In the genomic region with DNA sequence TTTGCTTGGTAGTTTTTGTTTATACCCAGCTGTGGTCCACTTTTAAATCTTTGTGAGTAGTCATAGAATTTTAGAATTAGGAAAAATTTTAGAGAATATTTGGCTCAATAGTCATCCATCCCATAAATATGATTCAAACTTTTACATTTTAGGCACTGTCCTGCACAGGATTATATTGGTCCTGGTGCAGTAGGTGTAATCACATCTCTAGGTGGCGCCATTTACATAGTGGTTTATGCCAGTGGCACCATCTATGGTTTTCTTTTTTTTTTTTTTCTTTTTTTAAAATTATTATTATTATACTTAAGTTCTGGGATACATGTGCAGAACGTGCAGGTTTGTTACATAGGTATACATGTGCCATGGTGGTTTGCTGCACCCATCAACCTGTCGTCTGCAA, we compare ENCODE assay signal across 8 cellular contexts.
DNase-seq lines count a peak whose midpoint lies in the region; ATAC-seq, FAIRE-seq and TF ChIP-seq lines count a peak whose summit lies in the region.

No MANE protein-coding gene starts in this region.

- H3K9me3 Mint-ChIP-seq in WTC11: no peaks in the 10 kb centered on the region

- H3K4me1 ChIP-seq in A673 (ENCODE audit: insufficient read depth, low read length, poor library complexity, severe bottlenecking): no peaks in the 10 kb centered on the region

- intact Hi-C loops in A673 (cut with micrococcal nuclease; ENCODE audit: unreplicated experiment): loop anchor here (2.0 kb wide), 1 partner anchor 350 kb away; no protein-coding TSS in a partner anchor
- intact Hi-C loops in left colon (cut with DNase I, micrococcal nuclease): loop anchor here in 1 of 2 donors (10.0 kb wide), 1 partner anchor 354 kb away; no protein-coding TSS in a partner anchor

- POLR2A ChIA-PET in A673 (lab: Charles Lee; ENCODE audit: low non-redundant PET) (no interaction called here), WTC11 (lab: Charles Lee) (no interaction called here)

- H3K27me3 Mint-ChIP-seq in WTC11 (ENCODE audit: low read depth): no peaks in the 10 kb centered on the region

- no peak overlapping the region for H3K27ac ChIP-seq in A673 (ENCODE audit: low read depth, low read length, poor library complexity, severe bottlenecking)

- H3K36me3 ChIP-seq in A673 (ENCODE audit: insufficient read depth, low read length, poor library complexity, severe bottlenecking): no peaks in the 10 kb centered on the region

- H3K4me3 Mint-ChIP-seq in WTC11: no peak overlapping the region

- CTCF ChIA-PET in A673 (lab: Charles Lee): no interaction called here
- CTCF ChIA-PET in WTC11 (lab: Charles Lee): interaction anchor here (0.7 kb wide), 1 partner anchor 422 kb away, joined by 3 read pairs; no protein-coding TSS in a partner anchor

- no TSS peak for BruUV-seq in A673 (replicated peaks; lab: Mats Ljungman, UMichigan)

- no peaks in the 10 kb centered on the region for H3K36me3 Mint-ChIP-seq in WTC11

- no peak overlapping the region for H3K4me3 ChIP-seq in A673 (ENCODE audit: low read depth, low read length, poor library complexity, severe bottlenecking)

- peak; percentile 57 for TF ChIP-seq CTCF in A673 (conservative IDR thresholded peaks at IDR 0.05; ENCODE audit: low read depth, low read length)
- peak; percentile 58 for TF ChIP-seq CTCF in GM13977 (IDR thresholded peaks at IDR 0.05; ENCODE audit: extremely low read depth, insufficient read depth, missing control alignments)
- peak; percentile 65 for TF ChIP-seq CTCF in WTC11 (IDR thresholded peaks at IDR 0.05)

- ATAC-seq in HG03565 (IDR thresholded peaks at IDR 0.05; ENCODE audit: unreplicated experiment) (peak; percentile 72), WTC11 (peak; percentile 57; the same call in 1 of the 2 replicates), left colon (peak; percentile 47), GM19463 (IDR thresholded peaks at IDR 0.05; ENCODE audit: unreplicated experiment) (no peak), HG02571 (IDR thresholded peaks at IDR 0.05; ENCODE audit: unreplicated experiment) (no peak)

- no peak for FAIRE-seq in frontal cortex (lab: Jason Lieb, UNC)

- H3K27me3 ChIP-seq in A673 (replicated peaks; ENCODE audit: insufficient read depth, low read depth, low read length, poor library complexity): no peaks in the 10 kb centered on the region

- DNase-seq in A673 (ENCODE audit: low spot score) (peak; percentile 33), GM13977 (ENCODE audit: low spot score) (peak; percentile 6), WTC11 (ENCODE audit: low spot score) (no peak), left colon (no peak), frontal cortex (ENCODE audit: low spot score in 2 of 2) (no peak)

- in situ Hi-C loops in GM13977 (cut with MboI; ENCODE audit: low pct_unique_long_range_greater_than_20kb, low sequenced_read_pairs, unreplicated experiment): no loop called here

- no peaks in the 10 kb centered on the region for H3K9me3 ChIP-seq in A673 (ENCODE audit: low read depth, low read length, poor library complexity, severe bottlenecking)

- H3K27ac Mint-ChIP-seq in WTC11: no peak overlapping the region

- no peaks in the 10 kb centered on the region for H3K4me1 Mint-ChIP-seq in WTC11

TF ChIP-seq in WTC11, 78 proteins besides CTCF, POLR2A, EP300 and RAD21:
- TF ChIP-seq SOX15 (CRISPR knock-in tag; IDR thresholded peaks at IDR 0.05): no peak
- TF ChIP-seq, protein P1, sequence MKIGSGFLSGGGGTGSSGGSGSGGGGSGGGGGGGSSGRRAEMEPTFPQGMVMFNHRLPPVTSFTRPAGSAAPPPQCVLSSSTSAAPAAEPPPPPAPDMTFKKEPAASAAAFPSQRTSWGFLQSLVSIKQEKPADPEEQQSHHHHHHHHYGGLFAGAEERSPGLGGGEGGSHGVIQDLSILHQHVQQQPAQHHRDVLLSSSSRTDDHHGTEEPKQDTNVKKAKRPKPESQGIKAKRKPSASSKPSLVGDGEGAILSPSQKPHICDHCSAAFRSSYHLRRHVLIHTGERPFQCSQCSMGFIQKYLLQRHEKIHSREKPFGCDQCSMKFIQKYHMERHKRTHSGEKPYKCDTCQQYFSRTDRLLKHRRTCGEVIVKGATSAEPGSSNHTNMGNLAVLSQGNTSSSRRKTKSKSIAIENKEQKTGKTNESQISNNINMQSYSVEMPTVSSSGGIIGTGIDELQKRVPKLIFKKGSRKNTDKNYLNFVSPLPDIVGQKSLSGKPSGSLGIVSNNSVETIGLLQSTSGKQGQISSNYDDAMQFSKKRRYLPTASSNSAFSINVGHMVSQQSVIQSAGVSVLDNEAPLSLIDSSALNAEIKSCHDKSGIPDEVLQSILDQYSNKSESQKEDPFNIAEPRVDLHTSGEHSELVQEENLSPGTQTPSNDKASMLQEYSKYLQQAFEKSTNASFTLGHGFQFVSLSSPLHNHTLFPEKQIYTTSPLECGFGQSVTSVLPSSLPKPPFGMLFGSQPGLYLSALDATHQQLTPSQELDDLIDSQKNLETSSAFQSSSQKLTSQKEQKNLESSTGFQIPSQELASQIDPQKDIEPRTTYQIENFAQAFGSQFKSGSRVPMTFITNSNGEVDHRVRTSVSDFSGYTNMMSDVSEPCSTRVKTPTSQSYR (CRISPR knock-in tag; IDR thresholded peaks at IDR 0.05): no peak
- TF ChIP-seq, protein P2, sequence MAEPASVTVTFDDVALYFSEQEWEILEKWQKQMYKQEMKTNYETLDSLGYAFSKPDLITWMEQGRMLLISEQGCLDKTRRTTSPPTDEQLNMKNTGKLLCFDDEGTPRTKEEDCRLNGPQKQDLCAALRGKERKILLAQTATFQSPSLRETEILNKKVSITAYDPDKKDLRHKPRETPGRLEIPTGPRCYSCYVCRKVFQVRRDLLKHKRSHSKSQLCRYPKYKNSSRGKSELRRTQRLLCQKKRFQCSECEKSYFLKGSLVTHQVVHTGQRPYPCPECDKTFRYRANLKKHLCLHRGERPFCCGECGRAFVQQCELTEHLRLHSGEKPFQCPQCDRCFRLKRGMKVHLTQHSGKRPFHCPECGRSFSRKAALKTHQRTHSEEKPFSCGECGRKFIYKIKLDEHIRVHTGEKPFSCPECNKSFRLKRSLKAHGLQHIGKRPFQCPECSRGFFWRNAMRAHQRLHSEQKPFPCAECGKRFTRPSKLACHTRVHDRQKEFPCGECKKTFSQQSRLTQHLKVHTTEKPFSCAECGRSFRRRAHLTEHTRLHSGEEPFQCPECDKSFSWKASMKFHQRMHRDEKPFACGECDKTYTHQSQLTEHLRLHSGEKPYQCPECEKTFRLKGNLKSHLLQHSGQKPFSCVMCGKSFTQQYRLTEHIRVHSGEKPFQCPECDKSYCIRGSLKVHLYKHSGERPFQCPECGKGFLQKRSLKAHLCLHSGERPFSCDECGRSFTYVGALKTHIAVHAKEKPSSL (CRISPR knock-in tag; conservative IDR thresholded peaks at IDR 0.05): no peak
- no peak for TF ChIP-seq NR1H2 (CRISPR knock-in tag; IDR thresholded peaks at IDR 0.05)
- TF ChIP-seq, protein P3, sequence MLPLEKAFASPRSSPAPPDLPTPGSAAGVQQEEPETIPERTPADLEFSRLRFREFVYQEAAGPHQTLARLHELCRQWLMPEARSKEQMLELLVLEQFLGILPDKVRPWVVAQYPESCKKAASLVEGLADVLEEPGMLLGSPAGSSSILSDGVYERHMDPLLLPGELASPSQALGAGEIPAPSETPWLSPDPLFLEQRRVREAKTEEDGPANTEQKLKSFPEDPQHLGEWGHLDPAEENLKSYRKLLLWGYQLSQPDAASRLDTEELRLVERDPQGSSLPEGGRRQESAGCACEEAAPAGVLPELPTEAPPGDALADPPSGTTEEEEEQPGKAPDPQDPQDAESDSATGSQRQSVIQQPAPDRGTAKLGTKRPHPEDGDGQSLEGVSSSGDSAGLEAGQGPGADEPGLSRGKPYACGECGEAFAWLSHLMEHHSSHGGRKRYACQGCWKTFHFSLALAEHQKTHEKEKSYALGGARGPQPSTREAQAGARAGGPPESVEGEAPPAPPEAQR (CRISPR knock-in tag; IDR thresholded peaks at IDR 0.05): no peak
- TF ChIP-seq, protein P4, sequence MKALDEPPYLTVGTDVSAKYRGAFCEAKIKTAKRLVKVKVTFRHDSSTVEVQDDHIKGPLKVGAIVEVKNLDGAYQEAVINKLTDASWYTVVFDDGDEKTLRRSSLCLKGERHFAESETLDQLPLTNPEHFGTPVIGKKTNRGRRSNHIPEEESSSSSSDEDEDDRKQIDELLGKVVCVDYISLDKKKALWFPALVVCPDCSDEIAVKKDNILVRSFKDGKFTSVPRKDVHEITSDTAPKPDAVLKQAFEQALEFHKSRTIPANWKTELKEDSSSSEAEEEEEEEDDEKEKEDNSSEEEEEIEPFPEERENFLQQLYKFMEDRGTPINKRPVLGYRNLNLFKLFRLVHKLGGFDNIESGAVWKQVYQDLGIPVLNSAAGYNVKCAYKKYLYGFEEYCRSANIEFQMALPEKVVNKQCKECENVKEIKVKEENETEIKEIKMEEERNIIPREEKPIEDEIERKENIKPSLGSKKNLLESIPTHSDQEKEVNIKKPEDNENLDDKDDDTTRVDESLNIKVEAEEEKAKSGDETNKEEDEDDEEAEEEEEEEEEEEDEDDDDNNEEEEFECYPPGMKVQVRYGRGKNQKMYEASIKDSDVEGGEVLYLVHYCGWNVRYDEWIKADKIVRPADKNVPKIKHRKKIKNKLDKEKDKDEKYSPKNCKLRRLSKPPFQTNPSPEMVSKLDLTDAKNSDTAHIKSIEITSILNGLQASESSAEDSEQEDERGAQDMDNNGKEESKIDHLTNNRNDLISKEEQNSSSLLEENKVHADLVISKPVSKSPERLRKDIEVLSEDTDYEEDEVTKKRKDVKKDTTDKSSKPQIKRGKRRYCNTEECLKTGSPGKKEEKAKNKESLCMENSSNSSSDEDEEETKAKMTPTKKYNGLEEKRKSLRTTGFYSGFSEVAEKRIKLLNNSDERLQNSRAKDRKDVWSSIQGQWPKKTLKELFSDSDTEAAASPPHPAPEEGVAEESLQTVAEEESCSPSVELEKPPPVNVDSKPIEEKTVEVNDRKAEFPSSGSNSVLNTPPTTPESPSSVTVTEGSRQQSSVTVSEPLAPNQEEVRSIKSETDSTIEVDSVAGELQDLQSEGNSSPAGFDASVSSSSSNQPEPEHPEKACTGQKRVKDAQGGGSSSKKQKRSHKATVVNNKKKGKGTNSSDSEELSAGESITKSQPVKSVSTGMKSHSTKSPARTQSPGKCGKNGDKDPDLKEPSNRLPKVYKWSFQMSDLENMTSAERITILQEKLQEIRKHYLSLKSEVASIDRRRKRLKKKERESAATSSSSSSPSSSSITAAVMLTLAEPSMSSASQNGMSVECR (CRISPR knock-in tag; IDR thresholded peaks at IDR 0.05; ENCODE audit: borderline replicate concordance): no peak
- TF ChIP-seq TP53 (CRISPR knock-in tag; IDR thresholded peaks at IDR 0.05): no peak
- TF ChIP-seq MXD4 (CRISPR knock-in tag; IDR thresholded peaks at IDR 0.05; ENCODE audit: borderline replicate concordance): no peak

Comparison
In these comparisons a context has a peak if more than half of its experiments do, and no peak if none do; other contexts are left out.
1. DNase-seq: peak in A673 (single experiment) and GM13977 (single experiment); none in WTC11 (single experiment), left colon (0 of 2) and frontal cortex (0 of 2).
2. ATAC-seq: peak in HG03565 (single experiment), WTC11 (single experiment) and left colon (single experiment); none in GM19463 (single experiment) and HG02571 (single experiment).
3. Peak in every context shown above with its lines, with median percentiles within 50 percentile points of each other: CTCF ChIP-seq.